Comparison of ENCODE assay signal across 20 cellular contexts in genomic region chr4:8513931-8514330, GRCh38.
"Had no signal": no experiment of that assay in that cellular context is flagged by ENCODE, and none has a peak within 500 bp of the region (broad histone marks: within the 10 kb centered on the region; RNA-seq: fewer than 3 reads in every experiment).

No MANE protein-coding gene starts in this region.

- ATAC-seq: SK-N-SH treated with all-trans-retinoic acid at 6 μM for 48 hours had no signal

- DNase-seq: IMR-90, Kasumi-1, MM.1S, NCI-H1092 treated with DMSO at 0.1 percent for 48 hours, NCI-H1436, NCI-H187, NCI-H2029, NCI-H2081 treated with DMSO at 0.1 percent for 48 hours, NCI-H2171, NCI-H226, NCI-H446, NCI-H510A, NCI-H524 treated with DMSO at 0.1 percent for 48 hours, NCI-H69, NCI-H774, RPMI8226, SHP77 had no signal

- H3K27ac ChIP-seq: KMS-11 had no signal

- FAIRE-seq: RCC 7860 had no signal

- H3K9ac ChIP-seq: KMS-11 had no signal

- H3K4me2 ChIP-seq: KMS-11 had no signal
